Comparison of ENCODE assay signal across 27 cellular contexts in the genomic region with DNA sequence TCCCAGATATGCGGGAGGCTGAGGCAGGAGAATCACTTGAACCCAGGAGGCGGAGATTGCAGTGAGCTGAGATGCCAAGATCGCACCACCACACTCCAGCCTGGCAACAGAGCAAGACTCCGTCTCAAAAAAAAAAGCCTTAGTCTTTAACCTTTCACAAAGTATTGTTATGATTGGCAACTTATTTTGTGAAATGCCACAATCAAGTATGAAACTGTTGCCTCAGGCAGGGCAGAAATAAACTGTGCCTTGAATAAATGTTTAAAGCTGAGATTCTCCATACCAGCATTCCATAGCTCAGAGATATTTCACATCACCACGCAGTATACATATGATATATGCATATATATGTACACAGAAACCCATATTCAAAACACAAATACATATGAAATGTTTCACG.
"Had no signal": no experiment of that assay in that cellular context is flagged by ENCODE, and none has a peak within 500 bp of the region (broad histone marks: within the 10 kb centered on the region; RNA-seq: fewer than 3 reads in every experiment).

No MANE protein-coding gene starts in this region.

- H3K4me3 ChIP-seq: body of pancreas, cardiac muscle cell, coronary artery, gastrocnemius medialis, psoas muscle, smooth muscle cell, stomach, tibial nerve had no signal

- H2AFZ ChIP-seq: parathyroid adenoma had no signal

- H3K9ac ChIP-seq: parathyroid adenoma had no signal

- H3K36me3 ChIP-seq: cardiac muscle cell, gastrocnemius medialis, stomach, tibial nerve had no signal

- H3K4me3 Mint-ChIP-seq: naive thymus-derived CD4-positive, alpha-beta T cell; stimulated activated naive B cell treated with anti-CD40 and anti-IgM and Interleukin-4, amounts not matched to agents 10 μg/mL and 1 μg/mL and 100 μg/mL, for 72 hours had no signal

- H3K9me3 Mint-ChIP-seq: activated naive CD4-positive, alpha-beta T cell treated with anti-CD3 and anti-CD28 coated beads, Interleukin-2, amount 50 U/mL, for 72 hours; activated T-cell treated with anti-CD3 and anti-CD28 coated beads, Interleukin-2, amount 50 U/mL, for 72 hours; naive thymus-derived CD4-positive, alpha-beta T cell; stimulated activated naive B cell treated with anti-CD40 and anti-IgM and Interleukin-4, amounts not matched to agents 10 μg/mL and 1 μg/mL and 100 μg/mL, for 72 hours had no signal

- H3K36me3 Mint-ChIP-seq: activated naive CD4-positive, alpha-beta T cell treated with anti-CD3 and anti-CD28 coated beads, Interleukin-2, amount 50 U/mL, for 72 hours; naive thymus-derived CD4-positive, alpha-beta T cell; stimulated activated naive B cell treated with anti-CD40 and anti-IgM and Interleukin-4, amounts not matched to agents 10 μg/mL and 1 μg/mL and 100 μg/mL, for 72 hours had no signal

- H3K27me3 Mint-ChIP-seq: stimulated activated naive B cell treated with anti-CD40 and anti-IgM and Interleukin-4, amounts not matched to agents 10 μg/mL and 1 μg/mL and 100 μg/mL, for 72 hours had no signal

- H3K9me3 ChIP-seq: body of pancreas, gastrocnemius medialis, psoas muscle, stomach, tibial nerve had no signal

- ATAC-seq: activated naive CD4-positive, alpha-beta T cell treated with anti-CD3 and anti-CD28 coated beads, Interleukin-2, amount 50 U/mL, for 72 hours; activated T-cell treated with anti-CD3 and anti-CD28 coated beads, Interleukin-2, amount 50 U/mL, for 72 hours; body of pancreas; esophagus mucosa; gastrocnemius medialis; left cardiac atrium; left ventricle myocardium superior; naive thymus-derived CD4-positive, alpha-beta T cell; psoas muscle; stimulated activated naive B cell treated with anti-CD40 and anti-IgM and Interleukin-4, amounts not matched to agents 10 μg/mL and 1 μg/mL and 100 μg/mL, for 72 hours had no signal

- DNase-seq: activated CD4-positive, alpha-beta T cell treated with anti-CD3 and anti-CD28 coated beads for 4 hours; activated CD4-positive, alpha-beta T cell treated with anti-CD3 and anti-CD28 coated beads, Interleukin-2, amount 50 U/mL, for 4 hours; activated naive CD4-positive, alpha-beta T cell; activated T-cell treated with anti-CD3 and anti-CD28 coated beads for 4 hours; activated T-cell treated with anti-CD3 and anti-CD28 coated beads, Interleukin-2, amount 50 U/mL, for 72 hours; anterior cingulate cortex; body of pancreas; cerebellar nuclear complex; gastrocnemius medialis; glutamatergic neuron; left cardiac atrium; left ventricle myocardium superior; midbrain; naive thymus-derived CD4-positive, alpha-beta T cell; psoas muscle; stimulated activated CD4-positive, alpha-beta T cell treated with anti-CD3 and anti-CD28 coated beads, Interleukin-1b, Interleukin-23, amount 100 ng/mL, for 48 hours; stimulated activated CD4-positive, alpha-beta T cell treated with anti-CD3 and anti-CD28 coated beads, Interleukin-4, amount 100 ng/mL, for 4 hours; stimulated activated CD8-positive, alpha-beta memory T cell treated with anti-CD3 and anti-CD28 coated beads, Interleukin-4, amount 100 ng/mL, for 48 hours; stimulated activated naive B cell treated with anti-CD40 and anti-IgM and Interleukin-4, amounts not matched to agents 10 μg/mL and 1 μg/mL and 100 μg/mL, for 72 hours; stomach had no signal

- H3K27me3 ChIP-seq: body of pancreas, cardiac muscle cell, gastrocnemius medialis, stomach, tibial nerve had no signal

- H3K4me2 ChIP-seq: smooth muscle cell had no signal

- H3K27ac ChIP-seq: body of pancreas, cardiac muscle cell, coronary artery, gastrocnemius medialis, parathyroid adenoma, psoas muscle, stomach, tibial nerve had no signal

- H3K4me1 ChIP-seq: body of pancreas, parathyroid adenoma, psoas muscle had no signal

- H3K27ac Mint-ChIP-seq: activated naive CD4-positive, alpha-beta T cell treated with anti-CD3 and anti-CD28 coated beads, Interleukin-2, amount 50 U/mL, for 72 hours; activated T-cell treated with anti-CD3 and anti-CD28 coated beads, Interleukin-2, amount 50 U/mL, for 72 hours; naive thymus-derived CD4-positive, alpha-beta T cell; stimulated activated naive B cell treated with anti-CD40 and anti-IgM and Interleukin-4, amounts not matched to agents 10 μg/mL and 1 μg/mL and 100 μg/mL, for 72 hours had no signal
